Comparison of ENCODE assay signal across 11 cellular contexts in the genomic region with DNA sequence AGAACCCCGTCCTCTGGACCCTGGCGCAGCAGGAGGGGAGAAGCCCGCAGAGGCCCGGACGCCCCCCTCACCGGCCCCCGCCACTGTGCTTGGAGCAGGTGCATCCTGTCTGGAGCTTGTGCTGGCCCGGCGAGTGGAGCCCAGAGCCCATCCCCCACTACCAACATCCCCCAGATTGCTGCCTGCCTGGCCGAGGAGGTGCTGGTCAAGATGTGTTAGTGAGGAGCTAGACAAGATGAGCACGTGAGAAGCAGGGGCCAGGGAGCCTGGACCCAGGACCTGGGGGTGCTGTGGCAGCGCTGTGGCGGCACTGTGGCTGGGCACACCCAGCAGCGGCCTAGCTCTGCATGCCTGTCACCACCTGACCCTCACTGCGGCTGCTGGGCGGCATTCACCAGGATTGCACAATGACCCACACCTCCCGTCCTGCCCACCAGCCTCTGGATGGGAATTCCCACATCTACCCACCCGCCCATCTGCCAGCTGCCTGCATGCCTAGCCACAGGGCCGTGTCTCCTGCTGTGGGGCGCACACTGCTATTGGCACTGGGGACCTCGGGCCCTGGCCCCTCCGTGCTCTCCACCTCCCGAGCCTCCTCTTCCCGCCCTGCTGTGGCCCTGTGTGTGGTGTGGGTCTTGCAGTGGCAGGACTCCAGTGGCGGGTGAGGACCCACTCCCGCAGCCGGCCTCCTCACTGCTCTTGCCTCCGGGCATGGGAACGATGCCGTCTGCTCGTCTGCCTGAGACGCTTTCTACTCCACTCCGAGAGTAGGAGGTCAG. TPM values are rescaled to one million over a fixed set of nuclear protein-coding genes. Genes with fewer than 3 reads are reported as not detected.
DNase-seq lines count a peak whose midpoint lies in the region; ATAC-seq, FAIRE-seq and TF ChIP-seq lines count a peak whose summit lies in the region.
"Had no signal": no experiment of that assay in that cellular context is flagged by ENCODE, and none has a peak within 500 bp of the region (broad histone marks: within the 10 kb centered on the region; RNA-seq: fewer than 3 reads in every experiment).

No MANE protein-coding gene starts in this region.

- TF ChIP-seq RAD21 in K562 (CRISPR knock-in tag; conservative IDR thresholded peaks at IDR 0.05 in 1 of 2, IDR thresholded peaks at IDR 0.05 in 1 of 2) (no peak), HepG2 (CRISPR knock-in tag; IDR thresholded peaks at IDR 0.05) (no peak)

- no peak overlapping the region for H2AFZ ChIP-seq in K562 (ENCODE audit: low read depth, low read length)
- no peak overlapping the region for H2AFZ ChIP-seq in HepG2 (ENCODE audit: low read length)

- ATAC-seq in K562 (no peak), HepG2 (no peak), HG02678 (IDR thresholded peaks at IDR 0.05; ENCODE audit: unreplicated experiment) (no peak)

- 86% methylated on average over 23 of the region's 33 CpGs for WGBS in K562 (ENCODE audit: insufficient coverage, low coverage, missing lambda C conversion rate)
- WGBS in HepG2 (ENCODE audit: low lambda C conversion rate) = 98% methylated on average over 13 of the region's 33 CpGs
- 82% methylated on average over 17 of the region's 33 CpGs; no CpG with 5 or more reads in 1 of the 2 donors for WGBS in transverse colon (ENCODE audit: low coverage in 1 of 2), 2 donors

- H3K4me1 ChIP-seq in K562 (replicated peaks in 1 of 2; ENCODE audit: control insufficient read depth in 2 of 2, insufficient read depth in 2 of 2, low read length in 2 of 2) (peaks cover 36 to 89% of the 10 kb centered on the region in 2 experiments), HepG2 (ENCODE audit: insufficient read depth, low read length) (no peaks in the 10 kb centered on the region), transverse colon (peaks cover 7 to 56% (median 19%) of the 10 kb centered on the region in 4 donors)

- no peaks in the 10 kb centered on the region for H3K27me3 Mint-ChIP-seq in activated CD4-positive, alpha-beta T cell treated with anti-CD3 and anti-CD28 coated beads, Interleukin-2, amount 10 ng/mL, durations not matched to agents 7 days and 5 days

- BruUV-seq in K562 (replicated peaks; lab: Mats Ljungman, UMichigan) (no TSS peak), HepG2 (replicated peaks; lab: Mats Ljungman, UMichigan) (no TSS peak)

- TF ChIP-seq CTCF in K562 (IDR thresholded peaks at IDR 0.05 in 2 of 3, conservative IDR thresholded peaks at IDR 0.05 in 1 of 3; ENCODE audit: insufficient read depth in 2 of 3, low read depth in 1 of 3, low read length in 3 of 3) (no peak), HepG2 (CRISPR knock-in tag; IDR thresholded peaks at IDR 0.05) (no peak), transverse colon (IDR thresholded peaks at IDR 0.05) (no peak)

- H3K9ac ChIP-seq in K562 (ENCODE audit: insufficient read depth in 1 of 2, low read depth in 2 of 2, low read length in 2 of 2) (peak overlapping the region; percentile 27 to 90; a peak in 3 of 4 replicates), HepG2 (ENCODE audit: insufficient read depth, low read depth, low read length) (no peak overlapping the region)

- no peak for DNase-seq in activated CD4-positive, alpha-beta T cell treated with anti-CD3 and anti-CD28 coated beads, Interleukin-2, amount 10 ng/mL, durations not matched to agents 7 days and 5 days
- no peak for DNase-seq in activated CD4-positive, alpha-beta T cell treated with anti-CD3 and anti-CD28 coated beads for 1 hour
- DNase-seq in K562 (ENCODE audit: extremely low read depth in 1 of 4, low spot score in 3 of 4) (no peak), HepG2 (ENCODE audit: low spot score) (no peak), transverse colon (no peak), ureter (ENCODE audit: low spot score) (no peak)
- no peak for DNase-seq in stimulated activated naive CD4-positive, alpha-beta T cell treated with Interleukin-2 at 50 U/mL for 16 hours (lab: John Stamatoyannopoulos, UW)
- DNase-seq: activated naive CD4-positive, alpha-beta T cell treated with anti-CD3 and anti-CD28 coated beads, Interleukin-2, amount 50 U/mL, for 16 hours; MG63 had no signal

- intact Hi-C loops in K562 (cut with micrococcal nuclease) (no loop called here), HepG2 (cut with micrococcal nuclease; ENCODE audit: unreplicated experiment) (no loop called here), transverse colon (cut with DNase I; ENCODE audit: low total_unique reads) (no loop called here)

- H3K9me3 ChIP-seq in K562 (replicated peaks; ENCODE audit: control insufficient read depth, insufficient read depth, low read depth, low read length) (no peaks in the 10 kb centered on the region), HepG2 (ENCODE audit: low read length) (no peaks in the 10 kb centered on the region), transverse colon (no peaks in the 10 kb centered on the region)
- H3K9me3 ChIP-seq: MG63 had no signal

- H3K4me2 ChIP-seq in K562 (ENCODE audit: insufficient read depth, low read length) (no peak overlapping the region), HepG2 (ENCODE audit: low read depth, low read length) (no peak overlapping the region)

- H3K27ac Mint-ChIP-seq in activated CD4-positive, alpha-beta T cell treated with anti-CD3 and anti-CD28 coated beads, Interleukin-2, amount 10 ng/mL, durations not matched to agents 7 days and 5 days = no peak overlapping the region

- H3K36me3 ChIP-seq in K562 (ENCODE audit: control insufficient read depth, insufficient read depth, low read length) = peaks cover 6% of the 10 kb centered on the region; the same call in 1 of the 3 replicates
- peaks cover 8 to 14% of the 10 kb centered on the region in 2 experiments; a peak in 4 of 5 replicates for H3K36me3 ChIP-seq in HepG2 (replicated peaks in 1 of 2; ENCODE audit: control insufficient read depth in 1 of 2, insufficient read depth in 2 of 2, low read length in 2 of 2)
- no peaks in the 10 kb centered on the region for H3K36me3 ChIP-seq in transverse colon
- H3K36me3 ChIP-seq: MG63 had no signal

- no peak for FAIRE-seq in K562 (lab: Jason Lieb, UNC)
- no peak for FAIRE-seq in HepG2 (lab: Jason Lieb, UNC)
- FAIRE-seq: endometrium had no signal

- in situ Hi-C loops in K562 (cut with MboI) = no loop called here
- in situ Hi-C loops in HepG2 (cut with HindIII; ENCODE audit: extremely low pct_ligation_motif_present, low pct_unique_long_range_greater_than_20kb) = no loop called here
- in situ Hi-C loops in transverse colon (cut with MboI; ENCODE audit: low pct_ligation_motif_present in 1 of 4, low pct_unique_long_range_greater_than_20kb in 1 of 4, low sequenced_read_pairs in 3 of 4) = no loop called here

- no peaks in the 10 kb centered on the region for H3K27me3 ChIP-seq in K562 (ENCODE audit: control insufficient read depth in 2 of 2, insufficient read depth in 2 of 2, low read length in 2 of 2)
- H3K27me3 ChIP-seq in HepG2 (ENCODE audit: control insufficient read depth in 1 of 2, insufficient read depth in 2 of 2, low read length in 2 of 2) = no peaks in the 10 kb centered on the region
- no peaks in the 10 kb centered on the region for H3K27me3 ChIP-seq in transverse colon
- H3K27me3 ChIP-seq: MG63 had no signal

- H3K9me1 ChIP-seq in K562 (ENCODE audit: control insufficient read depth, insufficient read depth, low read length) = peaks cover 3% of the 10 kb centered on the region

- no peak for TF ChIP-seq POLR2A in K562 (conservative IDR thresholded peaks at IDR 0.05)
- no peak for TF ChIP-seq POLR2A in HepG2 (IDR thresholded peaks at IDR 0.05; ENCODE audit: insufficient read depth in 1 of 2, low read depth in 2 of 2, low read length in 2 of 2)
- TF ChIP-seq POLR2A in transverse colon (IDR thresholded peaks at IDR 0.05) = no peak

- TF ChIP-seq EP300 in K562 (IDR thresholded peaks at IDR 0.05; ENCODE audit: low read length) = no peak
- no peak for TF ChIP-seq EP300 in HepG2 (IDR thresholded peaks at IDR 0.05; ENCODE audit: low read depth in 2 of 2, low read length in 2 of 2)
- no peak for TF ChIP-seq EP300 in HepG2 (CRISPR knock-in tag; IDR thresholded peaks at IDR 0.05; ENCODE audit: borderline replicate concordance)
- TF ChIP-seq EP300 in transverse colon (IDR thresholded peaks at IDR 0.05; ENCODE audit: low read depth) = no peak

- peaks cover 8% of the 10 kb centered on the region for H3K36me3 Mint-ChIP-seq in activated CD4-positive, alpha-beta T cell treated with anti-CD3 and anti-CD28 coated beads, Interleukin-2, amount 10 ng/mL, durations not matched to agents 7 days and 5 days (ENCODE audit: low read depth)

- CTCF ChIA-PET in activated CD4-positive, alpha-beta T cell treated with anti-CD3 and anti-CD28 coated beads, Interleukin-2, amount 10 ng/mL, durations not matched to agents 7 days and 5 days (lab: Charles Lee) = interaction anchor here (0.6 to 6.6 kb wide), 4 partner anchors 10 to 63 kb away, joined by 3 to 48 read pairs (median 6); no protein-coding TSS in a partner anchor
- CTCF ChIA-PET in K562 (lab: Yijun Ruan, JAX; ENCODE audit: low intra/inter-chr PET ratio) (no interaction called here), HepG2 (lab: Yijun Ruan, JAX; ENCODE audit: low intra/inter-chr PET ratio, low total read pairs) (no interaction called here)

- H3K4me1 Mint-ChIP-seq in activated CD4-positive, alpha-beta T cell treated with anti-CD3 and anti-CD28 coated beads, Interleukin-2, amount 10 ng/mL, durations not matched to agents 7 days and 5 days = peaks cover 43% of the 10 kb centered on the region

- H4K20me1 ChIP-seq in K562 (replicated peaks; ENCODE audit: control insufficient read depth, insufficient read depth, low read length) = no peaks in the 10 kb centered on the region
- no peaks in the 10 kb centered on the region for H4K20me1 ChIP-seq in HepG2 (ENCODE audit: insufficient read depth, low read length)

- H3K79me2 ChIP-seq in K562 (ENCODE audit: control insufficient read depth, insufficient read depth, low read length) (peaks cover 10% of the 10 kb centered on the region; the same call in 1 of the 3 replicates), HepG2 (ENCODE audit: insufficient read depth, low read length) (no peaks in the 10 kb centered on the region)

- H3K4me3 ChIP-seq in K562 = no peak overlapping the region
- no peak overlapping the region for H3K4me3 ChIP-seq in HepG2 (replicated peaks in 1 of 3; ENCODE audit: insufficient read depth in 1 of 3, low read depth in 2 of 3, low read length in 3 of 3)
- peak overlapping the region in 1 of 4 donors; percentile 37 for H3K4me3 ChIP-seq in transverse colon
- H3K4me3 ChIP-seq: MG63 had no signal

- H3K9me3 Mint-ChIP-seq in activated CD4-positive, alpha-beta T cell treated with anti-CD3 and anti-CD28 coated beads, Interleukin-2, amount 10 ng/mL, durations not matched to agents 7 days and 5 days = no peaks in the 10 kb centered on the region

- H3K27ac ChIP-seq in K562 (ENCODE audit: extremely low read depth, low read depth, low read length) = no peak overlapping the region
- no peak overlapping the region for H3K27ac ChIP-seq in HepG2 (ENCODE audit: extremely low read length, insufficient read depth, low read length)
- peak overlapping the region in 3 of 4 donors; percentile 54 to 85 (median 59) for H3K27ac ChIP-seq in transverse colon

- H3K4me3 Mint-ChIP-seq in activated CD4-positive, alpha-beta T cell treated with anti-CD3 and anti-CD28 coated beads, Interleukin-2, amount 10 ng/mL, durations not matched to agents 7 days and 5 days = peak overlapping the region; percentile 82

- POLR2A ChIA-PET in activated CD4-positive, alpha-beta T cell treated with anti-CD3 and anti-CD28 coated beads, Interleukin-2, amount 10 ng/mL, durations not matched to agents 7 days and 5 days (lab: Charles Lee) = no interaction called here
- POLR2A ChIA-PET in K562 (lab: Yijun Ruan, JAX) = interaction anchor here (0.7 to 1.8 kb wide), 2 partner anchors 10 to 12 kb away, joined by 5 to 7 read pairs; a partner anchor contains a TSS
- POLR2A ChIA-PET in HepG2 (lab: Yijun Ruan, JAX) = no interaction called here

RNA-seq across cellular contexts. Expression of a gene that starts 11.8 kb away (rescaled TPM):
- total RNA-seq in activated CD4-positive, alpha-beta T cell treated with anti-CD3 and anti-CD28 coated beads, Interleukin-2, amount 10 ng/mL, durations not matched to agents 7 days and 5 days = 10 to 100 TPM; 13.3 to 13.8 TPM
- total RNA-seq in K562 (2011; cell fraction: chromatin; rRNA removed; ENCODE audit: low replicate concordance) = 8.9 and 13.9 TPM in 2 replicates
- 11.3 and 14.1 TPM in 2 replicates for total RNA-seq in K562 (2011; cell fraction: nucleolus; rRNA removed)
- total RNA-seq in K562 (2011; cell fraction: nucleoplasm; rRNA removed) = 6.3 and 7.0 TPM in 2 replicates
- total RNA-seq in K562 (2014; rRNA removed) = 0.41 and 1.3 TPM in 2 replicates
- total RNA-seq in K562 (2014; rRNA removed; fragmentation: Illumina TruSeq; extraction: Trizol) = 0.22 and 0.45 TPM in 2 replicates
- 0.40 and 0.68 TPM in 2 replicates for total RNA-seq in K562 (2015; rRNA removed; fragmentation: Illumina TruSeq; extraction: Trizol)
- total RNA-seq in K562 (2021) = 1.9 and 2.6 TPM in 2 replicates
- polyA plus RNA-seq in K562 (2011; rRNA removed) = 2.5 and 3.6 TPM in 2 replicates
- 2.5 and 8.6 TPM in 2 replicates for polyA plus RNA-seq in K562 (2011; cell fraction: cytosol; rRNA removed)
- polyA plus RNA-seq in K562 (2011; cell fraction: nucleus; rRNA removed) = 2.9 TPM in 2 replicates
- 1.8 and 2.2 TPM in 2 replicates for polyA plus RNA-seq in K562 (2012)
- 0.46 and 0.64 TPM in 2 replicates for polyA plus RNA-seq in K562 (2014; fragmentation: Illumina TruSeq; extraction: Trizol)
- polyA plus RNA-seq in K562 (2014; fragmentation: Nextera tagmentation; extraction: Ambion mirVana) = not detected
- 0.67 and 1.8 TPM in 2 replicates for polyA plus RNA-seq in K562 (2014; rRNA removed)
- 1.3 and 4.1 TPM in 2 replicates for polyA minus RNA-seq in K562 (2011; rRNA and poly(A)+ RNA removed)
- polyA minus RNA-seq in K562 (2011; cell fraction: cytosol; rRNA and poly(A)+ RNA removed) = 1.9 and 2.6 TPM in 2 replicates
- polyA minus RNA-seq in K562 (2011; cell fraction: nucleus; rRNA and poly(A)+ RNA removed) = 5.8 and 6.2 TPM in 2 replicates
- total RNA-seq in HepG2 (2016; rRNA removed; fragmentation: Illumina TruSeq; extraction: Trizol) = 0.84 and 2.0 TPM in 2 replicates
- 0.91 and 1.1 TPM in 2 replicates for total RNA-seq in HepG2 (2016; cell fraction: cytosol; rRNA removed; fragmentation: Illumina TruSeq; extraction: Trizol; ENCODE audit: low read depth)
- 0.89 and 1.2 TPM in 2 replicates for total RNA-seq in HepG2 (2016; cell fraction: insoluble cytoplasmic fraction; rRNA removed; fragmentation: Illumina TruSeq; extraction: Trizol)
- total RNA-seq in HepG2 (2016; cell fraction: membrane; rRNA removed; fragmentation: Illumina TruSeq; extraction: Trizol) = 1.9 and 2.7 TPM in 2 replicates
- 1.1 and 3.4 TPM in 2 replicates for total RNA-seq in HepG2 (2016; cell fraction: nucleus; rRNA removed; fragmentation: Illumina TruSeq; extraction: Trizol)
- 15.9 and 17.2 TPM in 2 replicates for polyA plus RNA-seq in HepG2 (2011; rRNA removed)
- 11.4 and 22.4 TPM in 2 replicates for polyA plus RNA-seq in HepG2 (2011; cell fraction: cytosol; rRNA removed)
- 18.2 and 25.0 TPM in 2 replicates for polyA plus RNA-seq in HepG2 (2011; cell fraction: nucleus; rRNA removed)
- polyA plus RNA-seq in HepG2 (2012) = 4.5 and 5.3 TPM in 2 replicates
- 2.1 and 2.2 TPM in 2 replicates for polyA plus RNA-seq in HepG2 (2016; cell fraction: cytosol; fragmentation: Illumina TruSeq; extraction: Trizol; ENCODE audit: low read depth)
- polyA plus RNA-seq in HepG2 (2016; cell fraction: insoluble cytoplasmic fraction; fragmentation: Illumina TruSeq; extraction: Trizol; ENCODE audit: low read depth) = 0.78 and 1.3 TPM in 2 replicates
- polyA plus RNA-seq in HepG2 (2016; cell fraction: membrane; fragmentation: Illumina TruSeq; extraction: Trizol; ENCODE audit: low read depth) = 2.3 and 3.4 TPM in 2 replicates
- polyA plus RNA-seq in HepG2 (2016; cell fraction: nucleus; fragmentation: Illumina TruSeq; extraction: Trizol; ENCODE audit: insufficient read depth, low read depth) = 2.2 and 2.5 TPM in 2 replicates
- 0.87 and 47.8 TPM in 2 replicates for polyA minus RNA-seq in HepG2 (2011; rRNA and poly(A)+ RNA removed; ENCODE audit: low replicate concordance)
- 6.9 and 9.1 TPM in 2 replicates for polyA minus RNA-seq in HepG2 (2011; cell fraction: cytosol; rRNA and poly(A)+ RNA removed)
- polyA minus RNA-seq in HepG2 (2011; cell fraction: nucleus; rRNA and poly(A)+ RNA removed) = 9.3 and 14.0 TPM in 2 replicates
- 10 to 100 TPM in 1 of 4 donors, 1 to 10 TPM in 1, not detected in 2; 9.2 to 14.5 TPM for total RNA-seq in transverse colon
- total RNA-seq in ureter = 8.7 TPM

RNA-seq across cellular contexts. Expression of a gene that starts 31.7 kb away (rescaled TPM):
- under 1 TPM in 1 of 2 experiments, not detected in 1; 0.08 TPM for total RNA-seq in activated CD4-positive, alpha-beta T cell treated with anti-CD3 and anti-CD28 coated beads, Interleukin-2, amount 10 ng/mL, durations not matched to agents 7 days and 5 days
- 0.18 and 0.28 TPM in 2 replicates for total RNA-seq in K562 (2011; cell fraction: chromatin; rRNA removed; ENCODE audit: low replicate concordance)
- total RNA-seq in K562 (2011; cell fraction: nucleolus; rRNA removed) = 0.17 TPM in 1 of 2 replicates, not detected in the other
- not detected in 2 replicates for total RNA-seq in K562 (2011; cell fraction: nucleoplasm; rRNA removed)
- total RNA-seq in K562 (2014; rRNA removed) (0.08 and 0.09 TPM in 2 replicates), K562 (2014; rRNA removed; fragmentation: Illumina TruSeq; extraction: Trizol) (not detected in 2 replicates), K562 (2015; rRNA removed; fragmentation: Illumina TruSeq; extraction: Trizol) (0.04 TPM in 1 of 2 replicates, not detected in the other), K562 (2021) (0.11 TPM in 1 of 2 replicates, not detected in the other), HepG2 (2016; rRNA removed; fragmentation: Illumina TruSeq; extraction: Trizol) (15.2 and 19.7 TPM in 2 replicates), transverse colon (10 to 100 TPM in 3 of 4 donors, 1 to 10 TPM in 1; 2.2 to 33.7 (median 11.7) TPM), ureter (3.4 TPM)
- polyA plus RNA-seq in K562 (2011; rRNA removed) (0.08 and 0.14 TPM in 2 replicates), K562 (2014; fragmentation: Illumina TruSeq; extraction: Trizol) (not detected in 2 replicates), K562 (2014; fragmentation: Nextera tagmentation; extraction: Ambion mirVana) (not detected), K562 (2014; rRNA removed) (not detected in 2 replicates), HepG2 (2011; rRNA removed) (12.7 and 16.4 TPM in 2 replicates)
- polyA plus RNA-seq in K562 (2011; cell fraction: cytosol; rRNA removed) = 0.03 and 0.19 TPM in 2 replicates
- 0.09 TPM in 1 of 2 replicates, not detected in the other for polyA plus RNA-seq in K562 (2011; cell fraction: nucleus; rRNA removed)
- polyA plus RNA-seq in K562 (2012) = 0.18 and 0.21 TPM in 2 replicates
- polyA minus RNA-seq in K562 (2011; rRNA and poly(A)+ RNA removed) = 0.36 TPM in 1 of 2 replicates, not detected in the other
- polyA minus RNA-seq in K562 (2011; cell fraction: cytosol; rRNA and poly(A)+ RNA removed) = not detected in 2 replicates
- polyA minus RNA-seq in K562 (2011; cell fraction: nucleus; rRNA and poly(A)+ RNA removed) = 0.13 TPM in 1 of 2 replicates, not detected in the other
- total RNA-seq in HepG2 (2016; cell fraction: cytosol; rRNA removed; fragmentation: Illumina TruSeq; extraction: Trizol; ENCODE audit: low read depth) = 11.8 and 14.0 TPM in 2 replicates
- 14.3 and 19.8 TPM in 2 replicates for total RNA-seq in HepG2 (2016; cell fraction: insoluble cytoplasmic fraction; rRNA removed; fragmentation: Illumina TruSeq; extraction: Trizol)
- total RNA-seq in HepG2 (2016; cell fraction: membrane; rRNA removed; fragmentation: Illumina TruSeq; extraction: Trizol) = 22.2 and 30.5 TPM in 2 replicates
- 13.6 and 15.7 TPM in 2 replicates for total RNA-seq in HepG2 (2016; cell fraction: nucleus; rRNA removed; fragmentation: Illumina TruSeq; extraction: Trizol)
- 14.9 and 19.2 TPM in 2 replicates for polyA plus RNA-seq in HepG2 (2011; cell fraction: cytosol; rRNA removed)
- polyA plus RNA-seq in HepG2 (2011; cell fraction: nucleus; rRNA removed) = 55.4 and 63.5 TPM in 2 replicates
- polyA plus RNA-seq in HepG2 (2012) = 10.5 and 10.7 TPM in 2 replicates
- 9.9 and 11.3 TPM in 2 replicates for polyA plus RNA-seq in HepG2 (2016; cell fraction: cytosol; fragmentation: Illumina TruSeq; extraction: Trizol; ENCODE audit: low read depth)
- polyA plus RNA-seq in HepG2 (2016; cell fraction: insoluble cytoplasmic fraction; fragmentation: Illumina TruSeq; extraction: Trizol; ENCODE audit: low read depth) = 17.5 and 21.3 TPM in 2 replicates
- polyA plus RNA-seq in HepG2 (2016; cell fraction: membrane; fragmentation: Illumina TruSeq; extraction: Trizol; ENCODE audit: low read depth) = 22.0 and 22.5 TPM in 2 replicates
- polyA plus RNA-seq in HepG2 (2016; cell fraction: nucleus; fragmentation: Illumina TruSeq; extraction: Trizol; ENCODE audit: insufficient read depth, low read depth) = 36.9 and 39.6 TPM in 2 replicates
- 7.5 and 47.4 TPM in 2 replicates for polyA minus RNA-seq in HepG2 (2011; rRNA and poly(A)+ RNA removed; ENCODE audit: low replicate concordance)
- polyA minus RNA-seq in HepG2 (2011; cell fraction: cytosol; rRNA and poly(A)+ RNA removed) = 11.5 and 13.4 TPM in 2 replicates
- 4.2 and 5.7 TPM in 2 replicates for polyA minus RNA-seq in HepG2 (2011; cell fraction: nucleus; rRNA and poly(A)+ RNA removed)

Comparison
In these comparisons a context has a peak if more than half of its experiments do, and no peak if none do; other contexts are left out.
1. H3K27ac ChIP-seq: peak in transverse colon (3 of 4); none in K562 (single experiment) and HepG2 (single experiment).